In the genomic region with DNA sequence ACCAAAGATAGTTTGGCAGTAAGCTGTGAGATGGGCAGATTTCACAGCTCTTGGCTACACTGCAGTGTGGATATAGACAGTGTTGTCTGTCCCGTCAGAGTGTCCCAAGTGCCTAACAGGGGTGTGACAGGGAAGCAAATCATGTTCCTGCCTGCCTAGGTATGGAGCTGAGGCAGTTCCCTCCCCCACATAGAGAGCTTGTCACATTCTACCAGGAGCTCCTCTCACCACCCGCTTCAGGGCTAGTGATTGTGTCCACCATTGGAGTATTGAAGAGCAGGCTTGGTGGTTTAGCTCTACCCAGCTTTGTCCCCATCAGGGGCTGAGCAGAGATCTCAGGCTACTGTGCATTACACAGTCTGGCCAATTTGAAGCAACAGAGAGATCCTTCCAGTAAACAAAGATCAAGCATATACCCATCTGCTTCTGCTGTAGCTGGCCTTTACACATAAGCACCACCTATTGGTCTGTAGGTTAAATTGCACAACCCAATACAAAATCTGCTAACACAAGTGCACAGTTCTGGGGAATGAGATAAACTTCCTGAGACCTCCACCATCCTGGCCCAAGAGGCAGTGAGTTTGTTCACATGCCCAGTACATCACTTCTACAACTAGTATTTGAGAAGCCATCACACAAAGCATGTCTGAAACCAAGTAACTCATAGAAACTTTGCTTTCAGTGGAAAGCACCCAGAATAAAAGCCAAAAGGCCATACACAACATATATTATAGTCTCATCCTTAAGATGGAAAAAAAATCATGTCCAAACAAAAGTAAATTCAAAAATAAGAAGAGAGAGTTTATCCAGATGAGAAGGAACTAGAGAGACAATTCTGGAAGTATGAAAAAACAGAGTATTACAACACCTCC, we compare ENCODE assay signal across 8 cellular contexts.
DNase-seq lines count a peak whose midpoint lies in the region; ATAC-seq and TF ChIP-seq lines count a peak whose summit lies in the region.

No MANE protein-coding gene starts in this region.

- H2AFZ ChIP-seq in KMS-11 (ENCODE audit: low read depth): no peak overlapping the region

- peak; percentile 84 for TF ChIP-seq CTCF in KMS-11 (conservative IDR thresholded peaks at IDR 0.05; ENCODE audit: low read depth, low read length)
- TF ChIP-seq CTCF in VCaP (conservative IDR thresholded peaks at IDR 0.05): peak; percentile 77
- no peak for TF ChIP-seq CTCF in suprapubic skin (IDR thresholded peaks at IDR 0.05)

- peak overlapping the region; percentile 21; the same call in 1 of the 2 replicates for H3K27ac ChIP-seq in KMS-11
- no peak overlapping the region for H3K27ac ChIP-seq in VCaP
- no peak overlapping the region for H3K27ac ChIP-seq in suprapubic skin

- peaks cover 53% of the 10 kb centered on the region for H3K4me1 ChIP-seq in KMS-11 (ENCODE audit: low read depth, poor library complexity, severe bottlenecking)
- no peaks in the 10 kb centered on the region for H3K4me1 ChIP-seq in suprapubic skin

- no peak for TF ChIP-seq POLR2A in suprapubic skin (IDR thresholded peaks at IDR 0.05)

- H3K79me2 ChIP-seq in KMS-11 (ENCODE audit: insufficient read depth, low read depth): 0 out of 2 replicates have a peak, but pooled peaks cover 11% of the 10 kb centered on the region

- H3K4me2 ChIP-seq in KMS-11: peak overlapping the region; percentile 13; the same call in 1 of the 2 replicates

- H3K36me3 ChIP-seq in KMS-11 (ENCODE audit: insufficient read depth) (peaks cover 13% of the 10 kb centered on the region; the same call in 1 of the 2 replicates), suprapubic skin (peaks cover 11% of the 10 kb centered on the region)

- H3K9me3 ChIP-seq in suprapubic skin: no peaks in the 10 kb centered on the region

- no peaks in the 10 kb centered on the region for H4K20me1 ChIP-seq in KMS-11 (ENCODE audit: insufficient read depth)

- H3K9ac ChIP-seq in KMS-11: no peak overlapping the region

- WGBS in suprapubic skin: no CpG with 5 or more reads among the region's 2 CpGs

- ATAC-seq in GM19324 (IDR thresholded peaks at IDR 0.05; ENCODE audit: low FRiP score, unreplicated experiment): peak; percentile 43

- no peak overlapping the region for H3K4me3 ChIP-seq in KMS-11 (IDR thresholded peaks at IDR 0.05; ENCODE audit: insufficient read depth, low read depth, low read length)
- no peak overlapping the region for H3K4me3 ChIP-seq in suprapubic skin

- DNase-seq in D341Med (ENCODE audit: low spot score) (peak; percentile 55), iPS-NIHi11 (ENCODE audit: low spot score) (peak; percentile 31), NCI-H345 treated with DMSO at 0.1 percent for 48 hours (lab: John Stamatoyannopoulos, UW; ENCODE audit: unreplicated experiment) (no peak), GM19238 (ENCODE audit: insufficient read length, low spot score) (no peak), suprapubic skin (ENCODE audit: low spot score in 2 of 2) (no peak)

- no peaks in the 10 kb centered on the region for H3K27me3 ChIP-seq in KMS-11 (ENCODE audit: insufficient read depth, low read depth)
- H3K27me3 ChIP-seq in suprapubic skin: no peaks in the 10 kb centered on the region

- TF ChIP-seq EP300 in suprapubic skin (IDR thresholded peaks at IDR 0.05): no peak

Comparison
In these comparisons a context has a peak if more than half of its experiments do, and no peak if none do; other contexts are left out.
1. DNase-seq: peak in D341Med (single experiment) and iPS-NIHi11 (single experiment); none in NCI-H345 treated with DMSO at 0.1 percent for 48 hours (single experiment), GM19238 (single experiment) and suprapubic skin (0 of 2).
2. CTCF ChIP-seq: peak in KMS-11 (single experiment) and VCaP (single experiment); none in suprapubic skin (0 of 2).